8 cellular contexts compared by ENCODE assay signal in the genomic region with DNA sequence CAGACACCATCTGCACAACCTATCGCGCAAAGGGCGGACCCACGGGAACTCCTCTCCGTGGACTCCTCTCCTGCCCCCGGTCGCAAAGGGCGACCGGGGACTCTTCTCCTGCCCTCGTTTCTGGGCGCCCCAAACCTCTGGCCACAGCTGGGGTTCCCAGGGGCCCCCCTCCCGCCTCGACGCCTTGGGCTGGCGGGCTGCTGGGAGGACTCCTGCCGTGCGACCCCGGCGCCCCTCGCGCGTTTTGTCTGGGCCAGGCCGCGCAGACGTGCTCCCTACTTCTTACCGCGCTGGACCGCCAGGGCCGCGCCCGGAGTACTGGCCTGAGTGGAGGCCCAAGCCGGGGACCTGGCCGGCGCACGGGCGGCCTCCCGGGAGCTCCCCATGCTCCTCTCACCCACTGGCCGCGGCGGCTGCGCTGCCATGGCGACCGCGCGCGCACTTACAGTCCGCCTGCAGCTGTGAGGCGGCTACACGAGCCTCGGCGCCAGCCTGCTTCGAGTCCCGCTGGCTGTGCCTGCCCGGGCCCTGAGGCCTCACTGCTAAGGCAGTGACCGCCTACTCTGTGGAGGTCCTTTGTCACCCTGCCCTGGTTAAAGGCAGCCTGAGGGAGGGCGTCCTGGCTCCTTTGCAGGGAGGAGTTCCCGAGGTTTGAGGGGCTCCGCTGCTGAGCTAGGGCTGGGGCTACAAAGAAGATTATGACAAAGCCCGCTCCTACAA. TPM values are rescaled to one million over a fixed set of nuclear protein-coding genes. Genes with fewer than 3 reads are reported as not detected.
DNase-seq lines count a peak whose midpoint lies in the region; ATAC-seq, FAIRE-seq and TF ChIP-seq lines count a peak whose summit lies in the region.

No MANE protein-coding gene starts in this region.

- H3K9ac ChIP-seq in NT2/D1 (ENCODE audit: insufficient read length, low read depth) (peak overlapping the region; percentile 86), neural progenitor cell (peak overlapping the region; percentile 49), subcutaneous abdominal adipose tissue (ENCODE audit: low read length in 5 of 5) (peak overlapping the region; percentile 70 to 82 (median 80))

- H3K36me3 Mint-ChIP-seq in neural progenitor cell, result no peaks in the 10 kb centered on the region

- FAIRE-seq in frontal cortex (lab: Jason Lieb, UNC), result no peak

- peaks cover 8% of the 10 kb centered on the region for H3K4me1 Mint-ChIP-seq in neural progenitor cell

- no peaks in the 10 kb centered on the region for H4K20me1 ChIP-seq in neural progenitor cell (ENCODE audit: low read depth)

- POLR2A ChIA-PET in BJ (lab: Charles Lee), result interaction anchor here (0.6 kb wide), 1 partner anchor 28 kb away, joined by 5 read pairs; no protein-coding TSS in a partner anchor

- H3K27me3 Mint-ChIP-seq in neural progenitor cell (ENCODE audit: insufficient read depth, low read depth), result peaks cover 4% of the 10 kb centered on the region

- TF ChIP-seq CTCF in BJ (IDR thresholded peaks at IDR 0.05; ENCODE audit: insufficient read depth, low read depth, low read length) (no peak), neural progenitor cell (IDR thresholded peaks at IDR 0.05) (no peak)

- H2AFZ ChIP-seq in neural progenitor cell (replicated peaks), result peak overlapping the region; percentile 12

- DNase-seq in BJ (ENCODE audit: low read depth), result peak; percentile 20
- DNase-seq in NT2/D1 (ENCODE audit: low read depth, low spot score), result peak; percentile 40
- DNase-seq in activated effector memory CD4-positive, alpha-beta T cell treated with Interleukin-2 at 50 U/mL for 16 hours, result peak; percentile 23
- DNase-seq in frontal cortex (ENCODE audit: low spot score in 2 of 2), result peak; percentile 43 to 52
- peak; percentile 82 for DNase-seq in neural progenitor cell (ENCODE audit: low spot score)

- H3K4me1 ChIP-seq in NT2/D1 (ENCODE audit: insufficient read depth, insufficient read length) (peaks cover 5% of the 10 kb centered on the region), neural progenitor cell (peaks cover 4% of the 10 kb centered on the region), subcutaneous abdominal adipose tissue (ENCODE audit: control insufficient read depth in 5 of 5, insufficient read depth in 5 of 5, low read length in 5 of 5) (peaks cover 2 to 34% (median 29%) of the 10 kb centered on the region in 5 donors)

- CTCF ChIA-PET in BJ (lab: Yijun Ruan, JAX), result interaction anchor here (1.1 to 1.3 kb wide), 3 partner anchors 15 to 663 kb away, joined by 3 to 4 read pairs (median 3); no protein-coding TSS in a partner anchor

- peak overlapping the region; percentile 54 for H3K4me3 Mint-ChIP-seq in neural progenitor cell

- ATAC-seq in GM19043 (IDR thresholded peaks at IDR 0.05; ENCODE audit: low read depth, unreplicated experiment) (peak; percentile 62), HG03354 (IDR thresholded peaks at IDR 0.05; ENCODE audit: poor library complexity, severe bottlenecking, unreplicated experiment) (peak; percentile 72)

- peaks cover 25% of the 10 kb centered on the region for H3K9me3 Mint-ChIP-seq in neural progenitor cell

- peak overlapping the region; percentile 54 for H3K4me2 ChIP-seq in neural progenitor cell

- H3K27me3 ChIP-seq in BJ (ENCODE audit: control insufficient read depth, insufficient read depth, low read length), result no peaks in the 10 kb centered on the region
- H3K27me3 ChIP-seq in NT2/D1 (ENCODE audit: insufficient read depth, insufficient read length), result peaks cover 2% of the 10 kb centered on the region
- H3K27me3 ChIP-seq in neural progenitor cell, result no peaks in the 10 kb centered on the region
- no peaks in the 10 kb centered on the region for H3K27me3 ChIP-seq in subcutaneous abdominal adipose tissue (ENCODE audit: control insufficient read depth in 5 of 5, insufficient read depth in 4 of 5, low read length in 5 of 5)

- peak overlapping the region; percentile 59 for H3K27ac ChIP-seq in neural progenitor cell
- peak overlapping the region; percentile 82 for H3K27ac ChIP-seq in subcutaneous abdominal adipose tissue (ENCODE audit: low read depth, low read length)

- peaks cover 5% of the 10 kb centered on the region for H3K79me2 ChIP-seq in neural progenitor cell (ENCODE audit: low read depth)

- H3K27ac Mint-ChIP-seq in neural progenitor cell, result no peak overlapping the region

- H3K9me3 ChIP-seq in NT2/D1 (ENCODE audit: insufficient read depth, low read length), result peaks cover 12% of the 10 kb centered on the region
- no peaks in the 10 kb centered on the region for H3K9me3 ChIP-seq in neural progenitor cell (ENCODE audit: low read depth)
- H3K9me3 ChIP-seq in subcutaneous abdominal adipose tissue (ENCODE audit: control insufficient read depth in 5 of 5, low read length in 5 of 5), result peaks cover 0 to 7% (median 3%) of the 10 kb centered on the region in 5 donors

- peak overlapping the region; percentile 48 for H3K4me3 ChIP-seq in BJ (ENCODE audit: low read depth, low read length)
- H3K4me3 ChIP-seq in NT2/D1 (ENCODE audit: insufficient read length, low read depth), result peak overlapping the region; percentile 85
- H3K4me3 ChIP-seq in neural progenitor cell, result peak overlapping the region; percentile 43
- peak overlapping the region; percentile 75 to 91 (median 82) for H3K4me3 ChIP-seq in subcutaneous abdominal adipose tissue (ENCODE audit: low read depth in 1 of 5, low read length in 5 of 5)

- peaks cover 10% of the 10 kb centered on the region for H3F3A ChIP-seq in neural progenitor cell (ENCODE audit: low read depth)

- H3K36me3 ChIP-seq in BJ (ENCODE audit: control insufficient read depth, insufficient read depth, low read length) (no peaks in the 10 kb centered on the region), NT2/D1 (ENCODE audit: insufficient read depth, insufficient read length, low read length) (no peaks in the 10 kb centered on the region), neural progenitor cell (no peaks in the 10 kb centered on the region), subcutaneous abdominal adipose tissue (ENCODE audit: control insufficient read depth in 5 of 5, insufficient read depth in 5 of 5, low read length in 5 of 5) (peaks cover 0 to under 1% (median 0%) of the 10 kb centered on the region in 5 donors)

RNA-seq across cellular contexts. Expression of gene LRRIQ4, which starts 0.4 kb away (rescaled TPM):
- not detected in 2 replicates for polyA plus RNA-seq in BJ (2011; rRNA removed)
- not detected in 2 replicates for polyA minus RNA-seq in BJ (2011; rRNA and poly(A)+ RNA removed)
- total RNA-seq in frontal cortex, result 0.82 TPM
- not detected in 2 replicates for total RNA-seq in neural progenitor cell (ENCODE audit: low replicate concordance)

RNA-seq across cellular contexts. Expression of gene LRRC34, which starts 0.4 kb away (rescaled TPM):
- polyA plus RNA-seq in BJ (2011; rRNA removed), result 1.6 and 2.5 TPM in 2 replicates
- polyA minus RNA-seq in BJ (2011; rRNA and poly(A)+ RNA removed), result 0.82 and 1.8 TPM in 2 replicates
- total RNA-seq in frontal cortex (5.3 TPM), neural progenitor cell (ENCODE audit: low replicate concordance) (12.5 and 54.8 TPM in 2 replicates)

RNA-seq across cellular contexts. Expression of gene MYNN, which starts 39.1 kb away (rescaled TPM):
- 10.1 and 17.1 TPM in 2 replicates for polyA plus RNA-seq in BJ (2011; rRNA removed)
- 5.6 and 7.8 TPM in 2 replicates for polyA minus RNA-seq in BJ (2011; rRNA and poly(A)+ RNA removed)
- total RNA-seq in frontal cortex (44.4 TPM), neural progenitor cell (ENCODE audit: low replicate concordance) (19.2 and 23.6 TPM in 2 replicates)

RNA-seq across cellular contexts. Expression of gene ACTRT3, which starts 42.9 kb away (rescaled TPM):
- polyA plus RNA-seq in BJ (2011; rRNA removed), result 2.3 and 2.9 TPM in 2 replicates
- polyA minus RNA-seq in BJ (2011; rRNA and poly(A)+ RNA removed), result 0.98 and 1.5 TPM in 2 replicates
- total RNA-seq in frontal cortex, result 3.3 TPM
- total RNA-seq in neural progenitor cell (ENCODE audit: low replicate concordance), result 0.31 and 0.34 TPM in 2 replicates

RNA-seq across cellular contexts. Expression of gene TERC, which starts 47.4 kb away (rescaled TPM):
- polyA plus RNA-seq in BJ (2011; rRNA removed), result 0.18 TPM in 1 of 2 replicates, not detected in the other
- polyA minus RNA-seq in BJ (2011; rRNA and poly(A)+ RNA removed), result 55.0 and 73.1 TPM in 2 replicates
- total RNA-seq in frontal cortex (61.1 TPM), neural progenitor cell (ENCODE audit: low replicate concordance) (47.5 and 119 TPM in 2 replicates)

Comparison
In these comparisons a context has a peak if more than half of its experiments do, and no peak if none do; other contexts are left out.
1. Peak in every context shown above with its lines: DNase-seq, ATAC-seq, H3K4me3 ChIP-seq and H3K27ac ChIP-seq.
2. DNase-seq: peak in every context shown above with its lines; median percentile 82 in neural progenitor cell; 48 in frontal cortex; 40 in NT2/D1; 23 in activated effector memory CD4-positive, alpha-beta T cell treated with Interleukin-2 at 50 U/mL for 16 hours; 20 in BJ.